Comparison of ENCODE assay signal across 8 cellular contexts in the genomic region with DNA sequence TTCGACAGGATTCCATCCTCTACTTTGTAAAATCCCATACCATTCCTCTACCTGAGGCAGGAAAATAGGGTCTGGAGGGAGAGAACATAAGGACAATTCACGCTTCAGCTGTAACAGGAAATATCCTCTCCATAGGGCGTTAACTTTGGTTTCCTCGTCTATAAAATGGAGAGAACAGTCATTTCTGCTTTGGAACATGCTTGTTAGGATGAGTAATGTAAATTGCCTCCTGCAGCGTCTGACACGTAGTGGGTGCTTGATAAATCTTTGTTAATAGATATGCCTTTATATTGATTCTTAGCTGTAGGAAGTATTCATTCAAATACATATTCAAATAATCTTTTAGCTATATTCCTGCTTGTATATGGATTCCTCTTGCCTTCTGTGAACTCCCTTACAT. TPM values are rescaled to one million over a fixed set of nuclear protein-coding genes. Genes with fewer than 3 reads are reported as not detected.
DNase-seq lines count a peak whose midpoint lies in the region; ATAC-seq and TF ChIP-seq lines count a peak whose summit lies in the region.

No MANE protein-coding gene starts in this region.

- H3K36me3 ChIP-seq in Panc1 (ENCODE audit: control insufficient read depth, insufficient read depth, low read length), result peaks cover 5% of the 10 kb centered on the region

- H3K9me3 Mint-ChIP-seq in activated naive CD4-positive, alpha-beta T cell treated with anti-CD3 and anti-CD28 coated beads for 36 hours, result no peaks in the 10 kb centered on the region
- peaks cover 0 to 11% of the 10 kb centered on the region in 2 donors for H3K9me3 Mint-ChIP-seq in stimulated activated naive B cell treated with anti-CD40 and anti-IgM and Interleukin-4, amounts not matched to agents 10 μg/mL and 1 μg/mL and 100 μg/mL, for 72 hours

- no peaks in the 10 kb centered on the region for H3K9me3 ChIP-seq in Panc1 (ENCODE audit: control insufficient read depth, insufficient read depth, low read depth, low read length)

- H3K27me3 Mint-ChIP-seq in activated naive CD4-positive, alpha-beta T cell treated with anti-CD3 and anti-CD28 coated beads for 36 hours (ENCODE audit: low read depth), result no peaks in the 10 kb centered on the region
- H3K27me3 Mint-ChIP-seq in stimulated activated naive B cell treated with anti-CD40 and anti-IgM and Interleukin-4, amounts not matched to agents 10 μg/mL and 1 μg/mL and 100 μg/mL, for 72 hours, result peaks cover 7 to 13% of the 10 kb centered on the region in 2 donors

- intact Hi-C loops in activated naive CD4-positive, alpha-beta T cell treated with anti-CD3 and anti-CD28 coated beads for 36 hours (cut with micrococcal nuclease), result loop anchor here (1.0 to 5.0 kb wide), 6 partner anchors 11 to 1052 kb away; a partner anchor contains a TSS
- intact Hi-C loops in Panc1 (cut with micrococcal nuclease; ENCODE audit: unreplicated experiment), result no loop called here

- in situ Hi-C loops in Panc1 (cut with HindIII; ENCODE audit: low pct_unique_long_range_greater_than_20kb, low sequenced_read_pairs), result no loop called here

- no peak for DNase-seq in activated naive CD4-positive, alpha-beta T cell treated with anti-CD3 and anti-CD28 coated beads for 36 hours
- no peak for DNase-seq in activated naive CD4-positive, alpha-beta T cell treated with Interleukin-2 at 50 U/mL for 16 hours
- DNase-seq in Panc1 (ENCODE audit: low read depth, low spot score) (peak; percentile 48), epithelial cell of prostate (ENCODE audit: low read depth, low spot score) (no peak), DMS114 treated with DMSO at 0.1 percent for 48 hours (lab: John Stamatoyannopoulos, UW; ENCODE audit: unreplicated experiment) (no peak), DMS79 treated with DMSO at 0.1 percent for 48 hours (lab: John Stamatoyannopoulos, UW) (no peak)
- no peak for DNase-seq in stimulated activated naive B cell treated with anti-CD40 and anti-IgM and Interleukin-4, amounts not matched to agents 10 μg/mL and 1 μg/mL and 100 μg/mL, for 72 hours

- H3K27me3 ChIP-seq in Panc1 (ENCODE audit: control insufficient read depth, insufficient read depth, low read length), result no peaks in the 10 kb centered on the region

- peaks cover 52% of the 10 kb centered on the region for H3K4me1 Mint-ChIP-seq in activated naive CD4-positive, alpha-beta T cell treated with anti-CD3 and anti-CD28 coated beads for 36 hours (ENCODE audit: low read depth)
- H3K4me1 Mint-ChIP-seq in stimulated activated naive B cell treated with anti-CD40 and anti-IgM and Interleukin-4, amounts not matched to agents 10 μg/mL and 1 μg/mL and 100 μg/mL, for 72 hours, result peaks cover 46 to 81% of the 10 kb centered on the region in 2 donors

- peak overlapping the region; percentile 83 to 91 for H3K4me3 ChIP-seq in Panc1 (ENCODE audit: low read depth in 2 of 2, low read length in 2 of 2)

- H3K4me3 Mint-ChIP-seq in activated naive CD4-positive, alpha-beta T cell treated with anti-CD3 and anti-CD28 coated beads for 36 hours, result peak overlapping the region; percentile 99
- peak overlapping the region in 1 of 2 donors; percentile 92 for H3K4me3 Mint-ChIP-seq in stimulated activated naive B cell treated with anti-CD40 and anti-IgM and Interleukin-4, amounts not matched to agents 10 μg/mL and 1 μg/mL and 100 μg/mL, for 72 hours

- POLR2A ChIA-PET in Panc1 (lab: Charles Lee), result interaction anchor here (0.5 to 0.9 kb wide), 7 partner anchors 53 to 825 kb away, joined by 3 to 13 read pairs (median 4); no protein-coding TSS in a partner anchor

- peaks cover 8% of the 10 kb centered on the region for H3K4me1 ChIP-seq in Panc1 (ENCODE audit: control insufficient read depth, insufficient read depth, low read length)

- CTCF ChIA-PET in activated naive CD4-positive, alpha-beta T cell treated with anti-CD3 and anti-CD28 coated beads for 36 hours (lab: Charles Lee), result interaction anchor here (1.0 to 3.7 kb wide), 2 partner anchors 94 to 140 kb away, joined by 5 to 33 read pairs; a partner anchor contains a TSS
- CTCF ChIA-PET in Panc1 (lab: Charles Lee), result interaction anchor here (1.9 kb wide), 1 partner anchor 95 kb away, joined by 6 read pairs; no protein-coding TSS in a partner anchor

- H3K27ac ChIP-seq in Panc1 (ENCODE audit: low read length), result peak overlapping the region; percentile 83
- peak overlapping the region; percentile 82 for H3K27ac ChIP-seq in epithelial cell of prostate

- H3K36me3 Mint-ChIP-seq in activated naive CD4-positive, alpha-beta T cell treated with anti-CD3 and anti-CD28 coated beads for 36 hours (ENCODE audit: low read depth), result peaks cover 19% of the 10 kb centered on the region
- H3K36me3 Mint-ChIP-seq in stimulated activated naive B cell treated with anti-CD40 and anti-IgM and Interleukin-4, amounts not matched to agents 10 μg/mL and 1 μg/mL and 100 μg/mL, for 72 hours, result peaks cover 8 to 23% of the 10 kb centered on the region in 2 donors

- ATAC-seq in Panc1 (no peak), HG03039 (IDR thresholded peaks at IDR 0.05; ENCODE audit: unreplicated experiment) (no peak)
- no peak for ATAC-seq in stimulated activated naive B cell treated with anti-CD40 and anti-IgM and Interleukin-4, amounts not matched to agents 10 μg/mL and 1 μg/mL and 100 μg/mL, for 72 hours (replicated peaks)

- BruUV-seq in Panc1 (replicated peaks; lab: Mats Ljungman, UMichigan), result TSS peak; percentile 96

- no peak for TF ChIP-seq CTCF in Panc1 (IDR thresholded peaks at IDR 0.05)

- peak overlapping the region; percentile 99 for H3K27ac Mint-ChIP-seq in activated naive CD4-positive, alpha-beta T cell treated with anti-CD3 and anti-CD28 coated beads for 36 hours
- peak overlapping the region; percentile 59 for H3K27ac Mint-ChIP-seq in stimulated activated naive B cell treated with anti-CD40 and anti-IgM and Interleukin-4, amounts not matched to agents 10 μg/mL and 1 μg/mL and 100 μg/mL, for 72 hours

RNA-seq across cellular contexts. Expression of a gene that starts 0.7 kb away (rescaled TPM):
- 100 to 1,000 TPM; 397 to 400 TPM for total RNA-seq in activated naive CD4-positive, alpha-beta T cell treated with anti-CD3 and anti-CD28 coated beads for 36 hours
- 204 TPM for total RNA-seq in Panc1 (2021; ENCODE audit: unreplicated experiment)
- polyA plus RNA-seq in Panc1 (2012; ENCODE audit: insufficient read length), result 85.8 TPM
